In the genomic region with DNA sequence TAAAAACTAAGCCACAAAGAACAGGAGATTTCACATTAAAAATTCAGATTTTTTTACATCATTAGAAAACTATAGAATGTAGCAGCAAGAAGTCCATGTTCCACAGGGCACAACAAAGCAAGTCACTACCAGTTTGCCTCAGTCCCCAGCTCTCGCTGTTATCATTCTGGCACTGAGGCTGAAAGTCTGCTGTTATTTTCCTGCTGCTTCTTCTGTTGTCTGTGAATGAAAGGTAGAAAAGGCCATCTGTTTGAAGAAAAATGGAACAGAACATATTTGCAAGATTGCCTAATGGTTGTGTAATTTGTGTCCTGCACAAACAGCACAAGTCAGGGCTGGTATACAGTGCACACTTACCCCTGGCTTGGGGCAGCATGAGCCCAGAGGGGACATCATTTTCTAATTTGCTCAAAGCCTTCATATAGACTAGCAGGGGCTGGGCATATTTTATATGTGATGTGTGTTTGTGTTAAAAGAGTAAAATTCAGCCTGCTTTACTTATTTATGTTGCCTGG, we compare ENCODE assay signal across 2 cellular contexts.
TF ChIP-seq lines count a peak whose summit lies in the region.

No MANE protein-coding gene starts in this region.

TF ChIP-seq in liver, 16 proteins besides CTCF, POLR2A, EP300 and RAD21 (continued from another document):
- TF ChIP-seq, protein P1, sequence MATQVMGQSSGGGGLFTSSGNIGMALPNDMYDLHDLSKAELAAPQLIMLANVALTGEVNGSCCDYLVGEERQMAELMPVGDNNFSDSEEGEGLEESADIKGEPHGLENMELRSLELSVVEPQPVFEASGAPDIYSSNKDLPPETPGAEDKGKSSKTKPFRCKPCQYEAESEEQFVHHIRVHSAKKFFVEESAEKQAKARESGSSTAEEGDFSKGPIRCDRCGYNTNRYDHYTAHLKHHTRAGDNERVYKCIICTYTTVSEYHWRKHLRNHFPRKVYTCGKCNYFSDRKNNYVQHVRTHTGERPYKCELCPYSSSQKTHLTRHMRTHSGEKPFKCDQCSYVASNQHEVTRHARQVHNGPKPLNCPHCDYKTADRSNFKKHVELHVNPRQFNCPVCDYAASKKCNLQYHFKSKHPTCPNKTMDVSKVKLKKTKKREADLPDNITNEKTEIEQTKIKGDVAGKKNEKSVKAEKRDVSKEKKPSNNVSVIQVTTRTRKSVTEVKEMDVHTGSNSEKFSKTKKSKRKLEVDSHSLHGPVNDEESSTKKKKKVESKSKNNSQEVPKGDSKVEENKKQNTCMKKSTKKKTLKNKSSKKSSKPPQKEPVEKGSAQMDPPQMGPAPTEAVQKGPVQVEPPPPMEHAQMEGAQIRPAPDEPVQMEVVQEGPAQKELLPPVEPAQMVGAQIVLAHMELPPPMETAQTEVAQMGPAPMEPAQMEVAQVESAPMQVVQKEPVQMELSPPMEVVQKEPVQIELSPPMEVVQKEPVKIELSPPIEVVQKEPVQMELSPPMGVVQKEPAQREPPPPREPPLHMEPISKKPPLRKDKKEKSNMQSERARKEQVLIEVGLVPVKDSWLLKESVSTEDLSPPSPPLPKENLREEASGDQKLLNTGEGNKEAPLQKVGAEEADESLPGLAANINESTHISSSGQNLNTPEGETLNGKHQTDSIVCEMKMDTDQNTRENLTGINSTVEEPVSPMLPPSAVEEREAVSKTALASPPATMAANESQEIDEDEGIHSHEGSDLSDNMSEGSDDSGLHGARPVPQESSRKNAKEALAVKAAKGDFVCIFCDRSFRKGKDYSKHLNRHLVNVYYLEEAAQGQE (IDR thresholded peaks at IDR 0.05), result no peak
- no peak for TF ChIP-seq JUND (IDR thresholded peaks at IDR 0.05)
- no peak for TF ChIP-seq YY1 (IDR thresholded peaks at IDR 0.05)
- peak in 1 of 2 donors; percentile 25 for TF ChIP-seq RXRA (IDR thresholded peaks at IDR 0.05)
- TF ChIP-seq, protein P2, sequence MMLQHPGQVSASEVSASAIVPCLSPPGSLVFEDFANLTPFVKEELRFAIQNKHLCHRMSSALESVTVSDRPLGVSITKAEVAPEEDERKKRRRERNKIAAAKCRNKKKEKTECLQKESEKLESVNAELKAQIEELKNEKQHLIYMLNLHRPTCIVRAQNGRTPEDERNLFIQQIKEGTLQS (IDR thresholded peaks at IDR 0.05), result no peak
- TF ChIP-seq, protein P3, sequence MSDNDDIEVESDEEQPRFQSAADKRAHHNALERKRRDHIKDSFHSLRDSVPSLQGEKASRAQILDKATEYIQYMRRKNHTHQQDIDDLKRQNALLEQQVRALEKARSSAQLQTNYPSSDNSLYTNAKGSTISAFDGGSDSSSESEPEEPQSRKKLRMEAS (IDR thresholded peaks at IDR 0.05), result no peak
- TF ChIP-seq FOXA1 (IDR thresholded peaks at IDR 0.05), result no peak
- TF ChIP-seq, protein P4, sequence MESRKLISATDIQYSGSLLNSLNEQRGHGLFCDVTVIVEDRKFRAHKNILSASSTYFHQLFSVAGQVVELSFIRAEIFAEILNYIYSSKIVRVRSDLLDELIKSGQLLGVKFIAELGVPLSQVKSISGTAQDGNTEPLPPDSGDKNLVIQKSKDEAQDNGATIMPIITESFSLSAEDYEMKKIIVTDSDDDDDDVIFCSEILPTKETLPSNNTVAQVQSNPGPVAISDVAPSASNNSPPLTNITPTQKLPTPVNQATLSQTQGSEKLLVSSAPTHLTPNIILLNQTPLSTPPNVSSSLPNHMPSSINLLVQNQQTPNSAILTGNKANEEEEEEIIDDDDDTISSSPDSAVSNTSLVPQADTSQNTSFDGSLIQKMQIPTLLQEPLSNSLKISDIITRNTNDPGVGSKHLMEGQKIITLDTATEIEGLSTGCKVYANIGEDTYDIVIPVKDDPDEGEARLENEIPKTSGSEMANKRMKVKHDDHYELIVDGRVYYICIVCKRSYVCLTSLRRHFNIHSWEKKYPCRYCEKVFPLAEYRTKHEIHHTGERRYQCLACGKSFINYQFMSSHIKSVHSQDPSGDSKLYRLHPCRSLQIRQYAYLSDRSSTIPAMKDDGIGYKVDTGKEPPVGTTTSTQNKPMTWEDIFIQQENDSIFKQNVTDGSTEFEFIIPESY (IDR thresholded peaks at IDR 0.05), result no peak
- peak; percentile 24 for TF ChIP-seq SP1 (IDR thresholded peaks at IDR 0.05)
- no peak for TF ChIP-seq HNF4G (IDR thresholded peaks at IDR 0.05)
- TF ChIP-seq HNF4A (conservative IDR thresholded peaks at IDR 0.05), result peak; percentile 23 to 38

TF ChIP-seq in HepG2, 621 proteins besides CTCF, POLR2A, EP300 and RAD21:
- TF ChIP-seq, protein P5, sequence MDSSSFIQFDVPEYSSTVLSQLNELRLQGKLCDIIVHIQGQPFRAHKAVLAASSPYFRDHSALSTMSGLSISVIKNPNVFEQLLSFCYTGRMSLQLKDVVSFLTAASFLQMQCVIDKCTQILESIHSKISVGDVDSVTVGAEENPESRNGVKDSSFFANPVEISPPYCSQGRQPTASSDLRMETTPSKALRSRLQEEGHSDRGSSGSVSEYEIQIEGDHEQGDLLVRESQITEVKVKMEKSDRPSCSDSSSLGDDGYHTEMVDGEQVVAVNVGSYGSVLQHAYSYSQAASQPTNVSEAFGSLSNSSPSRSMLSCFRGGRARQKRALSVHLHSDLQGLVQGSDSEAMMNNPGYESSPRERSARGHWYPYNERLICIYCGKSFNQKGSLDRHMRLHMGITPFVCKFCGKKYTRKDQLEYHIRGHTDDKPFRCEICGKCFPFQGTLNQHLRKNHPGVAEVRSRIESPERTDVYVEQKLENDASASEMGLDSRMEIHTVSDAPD (CRISPR knock-in tag; IDR thresholded peaks at IDR 0.05), result no peak
- TF ChIP-seq, protein P6, sequence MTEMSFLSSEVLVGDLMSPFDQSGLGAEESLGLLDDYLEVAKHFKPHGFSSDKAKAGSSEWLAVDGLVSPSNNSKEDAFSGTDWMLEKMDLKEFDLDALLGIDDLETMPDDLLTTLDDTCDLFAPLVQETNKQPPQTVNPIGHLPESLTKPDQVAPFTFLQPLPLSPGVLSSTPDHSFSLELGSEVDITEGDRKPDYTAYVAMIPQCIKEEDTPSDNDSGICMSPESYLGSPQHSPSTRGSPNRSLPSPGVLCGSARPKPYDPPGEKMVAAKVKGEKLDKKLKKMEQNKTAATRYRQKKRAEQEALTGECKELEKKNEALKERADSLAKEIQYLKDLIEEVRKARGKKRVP (CRISPR knock-in tag; IDR thresholded peaks at IDR 0.05), result no peak
- no peak for TF ChIP-seq NR3C1 (CRISPR knock-in tag; IDR thresholded peaks at IDR 0.05)
- TF ChIP-seq ZNF768 (CRISPR knock-in tag; IDR thresholded peaks at IDR 0.05), result no peak
- TF ChIP-seq, protein P7, sequence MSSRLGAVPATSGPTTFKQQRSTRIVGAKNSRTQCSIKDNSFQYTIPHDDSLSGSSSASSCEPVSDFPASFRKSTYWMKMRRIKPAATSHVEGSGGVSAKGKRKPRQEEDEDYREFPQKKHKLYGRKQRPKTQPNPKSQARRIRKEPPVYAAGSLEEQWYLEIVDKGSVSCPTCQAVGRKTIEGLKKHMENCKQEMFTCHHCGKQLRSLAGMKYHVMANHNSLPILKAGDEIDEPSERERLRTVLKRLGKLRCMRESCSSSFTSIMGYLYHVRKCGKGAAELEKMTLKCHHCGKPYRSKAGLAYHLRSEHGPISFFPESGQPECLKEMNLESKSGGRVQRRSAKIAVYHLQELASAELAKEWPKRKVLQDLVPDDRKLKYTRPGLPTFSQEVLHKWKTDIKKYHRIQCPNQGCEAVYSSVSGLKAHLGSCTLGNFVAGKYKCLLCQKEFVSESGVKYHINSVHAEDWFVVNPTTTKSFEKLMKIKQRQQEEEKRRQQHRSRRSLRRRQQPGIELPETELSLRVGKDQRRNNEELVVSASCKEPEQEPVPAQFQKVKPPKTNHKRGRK (CRISPR knock-in tag; IDR thresholded peaks at IDR 0.05), result no peak
- no peak for TF ChIP-seq ZNF496 (CRISPR knock-in tag; IDR thresholded peaks at IDR 0.05; ENCODE audit: insufficient replicate concordance)
- TF ChIP-seq PITX1 (CRISPR knock-in tag; IDR thresholded peaks at IDR 0.05), result no peak
- TF ChIP-seq ZNF839 (CRISPR knock-in tag; IDR thresholded peaks at IDR 0.05; ENCODE audit: borderline replicate concordance), result no peak
- TF ChIP-seq TCF7 (IDR thresholded peaks at IDR 0.05; ENCODE audit: low read depth), result no peak
- no peak for TF ChIP-seq SALL1 (CRISPR knock-in tag; IDR thresholded peaks at IDR 0.05)
- TF ChIP-seq ELF1 (CRISPR knock-in tag; IDR thresholded peaks at IDR 0.05), result no peak
- TF ChIP-seq, protein P8, sequence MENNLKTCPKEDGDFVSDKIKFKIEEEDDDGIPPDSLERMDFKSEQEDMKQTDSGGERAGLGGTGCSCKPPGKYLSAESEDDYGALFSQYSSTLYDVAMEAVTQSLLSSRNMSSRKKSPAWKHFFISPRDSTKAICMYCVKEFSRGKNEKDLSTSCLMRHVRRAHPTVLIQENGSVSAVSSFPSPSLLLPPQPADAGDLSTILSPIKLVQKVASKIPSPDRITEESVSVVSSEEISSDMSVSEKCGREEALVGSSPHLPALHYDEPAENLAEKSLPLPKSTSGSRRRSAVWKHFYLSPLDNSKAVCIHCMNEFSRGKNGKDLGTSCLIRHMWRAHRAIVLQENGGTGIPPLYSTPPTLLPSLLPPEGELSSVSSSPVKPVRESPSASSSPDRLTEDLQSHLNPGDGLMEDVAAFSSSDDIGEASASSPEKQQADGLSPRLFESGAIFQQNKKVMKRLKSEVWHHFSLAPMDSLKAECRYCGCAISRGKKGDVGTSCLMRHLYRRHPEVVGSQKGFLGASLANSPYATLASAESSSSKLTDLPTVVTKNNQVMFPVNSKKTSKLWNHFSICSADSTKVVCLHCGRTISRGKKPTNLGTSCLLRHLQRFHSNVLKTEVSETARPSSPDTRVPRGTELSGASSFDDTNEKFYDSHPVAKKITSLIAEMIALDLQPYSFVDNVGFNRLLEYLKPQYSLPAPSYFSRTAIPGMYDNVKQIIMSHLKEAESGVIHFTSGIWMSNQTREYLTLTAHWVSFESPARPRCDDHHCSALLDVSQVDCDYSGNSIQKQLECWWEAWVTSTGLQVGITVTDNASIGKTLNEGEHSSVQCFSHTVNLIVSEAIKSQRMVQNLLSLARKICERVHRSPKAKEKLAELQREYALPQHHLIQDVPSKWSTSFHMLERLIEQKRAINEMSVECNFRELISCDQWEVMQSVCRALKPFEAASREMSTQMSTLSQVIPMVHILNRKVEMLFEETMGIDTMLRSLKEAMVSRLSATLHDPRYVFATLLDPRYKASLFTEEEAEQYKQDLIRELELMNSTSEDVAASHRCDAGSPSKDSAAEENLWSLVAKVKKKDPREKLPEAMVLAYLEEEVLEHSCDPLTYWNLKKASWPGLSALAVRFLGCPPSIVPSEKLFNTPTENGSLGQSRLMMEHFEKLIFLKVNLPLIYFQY (CRISPR knock-in tag; IDR thresholded peaks at IDR 0.05; ENCODE audit: borderline replicate concordance), result no peak
- TF ChIP-seq, protein P9, sequence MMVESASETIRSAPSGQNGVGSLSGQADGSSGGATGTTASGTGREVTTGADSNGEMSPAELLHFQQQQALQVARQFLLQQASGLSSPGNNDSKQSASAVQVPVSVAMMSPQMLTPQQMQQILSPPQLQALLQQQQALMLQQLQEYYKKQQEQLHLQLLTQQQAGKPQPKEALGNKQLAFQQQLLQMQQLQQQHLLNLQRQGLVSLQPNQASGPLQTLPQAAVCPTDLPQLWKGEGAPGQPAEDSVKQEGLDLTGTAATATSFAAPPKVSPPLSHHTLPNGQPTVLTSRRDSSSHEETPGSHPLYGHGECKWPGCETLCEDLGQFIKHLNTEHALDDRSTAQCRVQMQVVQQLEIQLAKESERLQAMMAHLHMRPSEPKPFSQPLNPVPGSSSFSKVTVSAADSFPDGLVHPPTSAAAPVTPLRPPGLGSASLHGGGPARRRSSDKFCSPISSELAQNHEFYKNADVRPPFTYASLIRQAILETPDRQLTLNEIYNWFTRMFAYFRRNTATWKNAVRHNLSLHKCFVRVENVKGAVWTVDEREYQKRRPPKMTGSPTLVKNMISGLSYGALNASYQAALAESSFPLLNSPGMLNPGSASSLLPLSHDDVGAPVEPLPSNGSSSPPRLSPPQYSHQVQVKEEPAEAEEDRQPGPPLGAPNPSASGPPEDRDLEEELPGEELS (CRISPR knock-in tag; IDR thresholded peaks at IDR 0.05), result no peak
- no peak for TF ChIP-seq ARNTL (CRISPR knock-in tag; IDR thresholded peaks at IDR 0.05)
- no peak for TF ChIP-seq NCOA2 (CRISPR knock-in tag; IDR thresholded peaks at IDR 0.05)
